In the genomic region with DNA sequence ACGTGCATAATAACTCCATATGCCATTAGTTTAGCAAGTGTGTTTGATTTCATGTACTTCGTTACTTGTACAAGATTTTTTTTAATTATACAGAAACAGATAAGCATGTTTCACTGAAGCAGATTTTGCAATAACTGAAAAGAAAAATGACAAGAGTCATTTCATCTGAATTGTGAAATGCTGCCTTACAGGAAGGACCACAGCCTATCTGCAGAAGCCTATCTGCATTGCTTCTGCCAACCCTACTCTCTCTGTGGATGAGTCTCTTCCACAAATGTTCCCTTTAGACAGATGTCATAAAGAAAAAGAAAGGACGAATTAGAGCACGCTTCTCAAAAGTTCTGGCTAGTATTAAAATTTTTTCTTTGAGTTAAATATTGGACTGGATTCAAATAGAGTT, we compare ENCODE assay signal across 18 cellular contexts.
"Had no signal": no experiment of that assay in that cellular context is flagged by ENCODE, and none has a peak within 500 bp of the region (broad histone marks: within the 10 kb centered on the region; RNA-seq: fewer than 3 reads in every experiment).

No MANE protein-coding gene starts in this region.

- H3K27ac ChIP-seq: brain microvascular endothelial cell, foreskin keratinocyte, tibial artery had no signal

- ATAC-seq: foreskin keratinocyte; left ventricle myocardium superior; stimulated activated memory B cell treated with anti-CD40 and anti-IgM and Interleukin-4, amounts not matched to agents 10 μg/mL and 1 μg/mL and 100 μg/mL, for 72 hours had no signal

- H3K27me3 Mint-ChIP-seq: stimulated activated memory B cell treated with anti-CD40 and anti-IgM and Interleukin-4, amounts not matched to agents 10 μg/mL and 1 μg/mL and 100 μg/mL, for 72 hours had no signal

- H3K36me3 ChIP-seq: brain microvascular endothelial cell, tibial artery, uterus had no signal

- H3K4me1 Mint-ChIP-seq: activated naive CD8-positive, alpha-beta T cell treated with anti-CD3 and anti-CD28 coated beads, Interleukin-2, amount 10 ng/mL, durations not matched to agents 7 days and 5 days; neural crest cell; stimulated activated memory B cell treated with anti-CD40 and anti-IgM and Interleukin-4, amounts not matched to agents 10 μg/mL and 1 μg/mL and 100 μg/mL, for 72 hours had no signal

- H3K9me3 Mint-ChIP-seq: activated naive CD8-positive, alpha-beta T cell treated with anti-CD3 and anti-CD28 coated beads, Interleukin-2, amount 10 ng/mL, durations not matched to agents 7 days and 5 days had no signal

- H3K27me3 ChIP-seq: brain microvascular endothelial cell, foreskin keratinocyte, tibial artery, uterus had no signal

- H3K27ac Mint-ChIP-seq: activated naive CD8-positive, alpha-beta T cell treated with anti-CD3 and anti-CD28 coated beads, Interleukin-2, amount 10 ng/mL, durations not matched to agents 7 days and 5 days; stimulated activated memory B cell treated with anti-CD40 and anti-IgM and Interleukin-4, amounts not matched to agents 10 μg/mL and 1 μg/mL and 100 μg/mL, for 72 hours had no signal

- H3K9me3 ChIP-seq: tibial artery, uterus had no signal

- DNase-seq: activated CD4-positive, alpha-beta T cell treated with anti-CD3 and anti-CD28 coated beads for 1 hour; activated CD4-positive, alpha-beta T cell treated with anti-CD3 and anti-CD28 coated beads, Interleukin-2, amount 50 U/mL, for 4 hours; activated naive CD4-positive, alpha-beta T cell; activated naive CD8-positive, alpha-beta T cell treated with anti-CD3 and anti-CD28 coated beads, Interleukin-2, amount 10 ng/mL, durations not matched to agents 7 days and 5 days; activated T-cell treated with anti-CD3 and anti-CD28 coated beads for 4 hours; anterior cingulate cortex; brain microvascular endothelial cell; cortex of kidney; effector CD8-positive, alpha-beta T cell; foreskin keratinocyte; glutamatergic neuron; left ventricle myocardium superior; stimulated activated CD4-positive, alpha-beta T cell treated with anti-CD3 and anti-CD28 coated beads, Interleukin-2, amount 100 ng/mL, for 48 hours; T1000; tibial artery; uterus had no signal

- H3K36me3 Mint-ChIP-seq: activated naive CD8-positive, alpha-beta T cell treated with anti-CD3 and anti-CD28 coated beads, Interleukin-2, amount 10 ng/mL, durations not matched to agents 7 days and 5 days; stimulated activated memory B cell treated with anti-CD40 and anti-IgM and Interleukin-4, amounts not matched to agents 10 μg/mL and 1 μg/mL and 100 μg/mL, for 72 hours had no signal

- H3K4me3 Mint-ChIP-seq: activated naive CD8-positive, alpha-beta T cell treated with anti-CD3 and anti-CD28 coated beads, Interleukin-2, amount 10 ng/mL, durations not matched to agents 7 days and 5 days; neural crest cell; stimulated activated memory B cell treated with anti-CD40 and anti-IgM and Interleukin-4, amounts not matched to agents 10 μg/mL and 1 μg/mL and 100 μg/mL, for 72 hours had no signal

- H3K4me3 ChIP-seq: tibial artery, uterus had no signal

- H3K4me1 ChIP-seq: foreskin keratinocyte had no signal
